ENCODE assay signal across 7 cellular contexts in genomic region chr17:82734987-82735866, GRCh38. TPM values are rescaled to one million over a fixed set of nuclear protein-coding genes. Genes with fewer than 3 reads are reported as not detected.
A peak's percentile ranks its signal among the peaks of the same experiment; 100 is the strongest.
DNase-seq lines count a peak whose midpoint lies in the region; ATAC-seq and TF ChIP-seq lines count a peak whose summit lies in the region.

Gene FN3K, plus strand, starts transcription at chr17:82735615. Its CDS starts 22 bp downstream, at chr17:82735637.

- TF ChIP-seq POLR2A in GM18951 (IDR thresholded peaks at IDR 0.05; ENCODE audit: extremely low read depth, insufficient read depth, insufficient read length) (peak; percentile 14), vagina (IDR thresholded peaks at IDR 0.05) (no peak)

- H3K4me3 Mint-ChIP-seq in naive thymus-derived CD8-positive, alpha-beta T cell = peak within 1 kb of the TSS; percentile 61 to 86 (median 72)

- peaks cover 0 to 6% of the 10 kb centered on the region in 2 donors for H3K36me3 ChIP-seq in vagina

- DNase-seq in NCI-H446 (lab: John Stamatoyannopoulos, UW) (peak; percentile 64 to 78), germinal center (ENCODE audit: low spot score) (peak; percentile 19), vagina (ENCODE audit: extremely low spot score in 2 of 2) (no peak), SIG-M5 (lab: John Stamatoyannopoulos, UW) (no peak)
- peak in 1 of 2 donors; percentile 42 for DNase-seq in activated naive CD4-positive, alpha-beta T cell treated with anti-CD3 and anti-CD28 coated beads, Interleukin-2, amount 50 U/mL, for 72 hours (ENCODE audit: low spot score in 2 of 2)
- DNase-seq in naive thymus-derived CD8-positive, alpha-beta T cell = peak in 6 of 10 donors; percentile 11 to 56 (median 33)

- H3K4me3 ChIP-seq in vagina = peak within 1 kb of the TSS; percentile 78 to 95

- H3K27me3 ChIP-seq in vagina = no peaks in the 10 kb centered on the region

- in situ Hi-C loops in GM18951 (cut with MboI; ENCODE audit: low sequenced_read_pairs, unreplicated experiment) = no loop called here

- H3K27ac ChIP-seq in vagina = peak within 1 kb of the TSS; percentile 88

- peak within 1 kb of the TSS in 1 of 2 donors; percentile 29 for H3K27ac Mint-ChIP-seq in activated naive CD4-positive, alpha-beta T cell treated with anti-CD3 and anti-CD28 coated beads, Interleukin-2, amount 50 U/mL, for 72 hours
- H3K27ac Mint-ChIP-seq in naive thymus-derived CD8-positive, alpha-beta T cell = peak within 1 kb of the TSS in 4 of 10 donors; percentile 25 to 70 (median 46)

- POLR2A ChIA-PET in naive thymus-derived CD8-positive, alpha-beta T cell (lab: Charles Lee) = interaction anchor here (1.2 kb wide), 1 partner anchor 19 kb away, joined by 3 read pairs; no protein-coding TSS in a partner anchor

- H3K36me3 Mint-ChIP-seq in activated naive CD4-positive, alpha-beta T cell treated with anti-CD3 and anti-CD28 coated beads, Interleukin-2, amount 50 U/mL, for 72 hours = peaks cover 24 to 30% of the 10 kb centered on the region in 2 donors
- peaks cover 4 to 15% (median 9%) of the 10 kb centered on the region in 3 donors for H3K36me3 Mint-ChIP-seq in naive thymus-derived CD8-positive, alpha-beta T cell

- ATAC-seq in activated naive CD4-positive, alpha-beta T cell treated with anti-CD3 and anti-CD28 coated beads, Interleukin-2, amount 50 U/mL, for 72 hours = peak; percentile 67 to 80
- ATAC-seq in naive thymus-derived CD8-positive, alpha-beta T cell = peak; percentile 83 to 92

- H3K4me1 ChIP-seq in vagina = peaks cover 30% of the 10 kb centered on the region

- no peaks in the 10 kb centered on the region for H3K9me3 ChIP-seq in vagina

- H3K9me3 Mint-ChIP-seq in activated naive CD4-positive, alpha-beta T cell treated with anti-CD3 and anti-CD28 coated beads, Interleukin-2, amount 50 U/mL, for 72 hours = peaks cover 6 to 9% of the 10 kb centered on the region in 2 donors
- peaks cover 0 to 10% (median 1%) of the 10 kb centered on the region in 9 donors for H3K9me3 Mint-ChIP-seq in naive thymus-derived CD8-positive, alpha-beta T cell

- no peaks in the 10 kb centered on the region for H3K27me3 Mint-ChIP-seq in naive thymus-derived CD8-positive, alpha-beta T cell

- intact Hi-C loops in vagina (cut with DNase I) = no loop called here

- TF ChIP-seq CTCF in vagina (IDR thresholded peaks at IDR 0.05) = no peak

- peaks cover 0 to 9% (median 1%) of the 10 kb centered on the region in 4 donors for H3K4me1 Mint-ChIP-seq in naive thymus-derived CD8-positive, alpha-beta T cell

RNA-seq across cellular contexts. Expression of gene FN3K, which starts in this region (rescaled TPM):
- 1 to 10 TPM; 3.5 to 7.0 TPM for total RNA-seq in activated naive CD4-positive, alpha-beta T cell treated with anti-CD3 and anti-CD28 coated beads, Interleukin-2, amount 50 U/mL, for 72 hours
- 10 to 100 TPM; 10.3 to 12.7 TPM for total RNA-seq in naive thymus-derived CD8-positive, alpha-beta T cell
- under 1 TPM; 0.40 to 0.88 (median 0.43) TPM for polyA plus RNA-seq in naive thymus-derived CD8-positive, alpha-beta T cell
- total RNA-seq in vagina = 5.9 TPM

Comparison
In these comparisons a context has a peak if more than half of its experiments do, and no peak if none do; other contexts are left out.
1. DNase-seq: peak in NCI-H446 (2 of 2), germinal center (single experiment) and naive thymus-derived CD8-positive, alpha-beta T cell (6 of 10); none in vagina (0 of 2) and SIG-M5 (single experiment).